Comparison of ENCODE assay signal across 8 cellular contexts in genomic region chr6:148745926-148746325, GRCh38. TPM values are rescaled to one million over a fixed set of nuclear protein-coding genes. Genes with fewer than 3 reads are reported as not detected.
DNase-seq lines count a peak whose midpoint lies in the region; ATAC-seq and TF ChIP-seq lines count a peak whose summit lies in the region.

No MANE protein-coding gene starts in this region.

- no peak for TF ChIP-seq POLR2A in breast epithelium (IDR thresholded peaks at IDR 0.05)

- no peaks in the 10 kb centered on the region for H3K27me3 ChIP-seq in HUES6 (ENCODE audit: control insufficient read depth, insufficient read depth, low read length)
- no peaks in the 10 kb centered on the region for H3K27me3 ChIP-seq in breast epithelium
- H3K27me3 ChIP-seq in mononuclear cell (ENCODE audit: insufficient read depth, low read length) = peaks cover 49% of the 10 kb centered on the region

- peak overlapping the region; percentile 45 for H3K27ac ChIP-seq in 22Rv1
- H3K27ac ChIP-seq in HUES6 (ENCODE audit: low read depth, low read length) = peak overlapping the region; percentile 58; the same call in 1 of the 2 replicates
- peak overlapping the region; percentile 74 to 83 for H3K27ac ChIP-seq in breast epithelium

- TF ChIP-seq CTCF in 22Rv1 (IDR thresholded peaks at IDR 0.05) (no peak), breast epithelium (IDR thresholded peaks at IDR 0.05) (no peak)

- H3K4me3 ChIP-seq in HUES6 (ENCODE audit: low read depth, low read length) (peak overlapping the region; percentile 77), breast epithelium (peak overlapping the region; percentile 62 to 89 (median 72)), mononuclear cell (ENCODE audit: low read length) (peak overlapping the region; percentile 65)

- no peak for DNase-seq in breast epithelium (ENCODE audit: low spot score in 2 of 2)
- no peak for DNase-seq in activated CD8-positive, alpha-beta memory T cell treated with anti-CD3 and anti-CD28 coated beads for 24 hours
- DNase-seq in putamen (ENCODE audit: low spot score) = no peak

- H3K36me3 ChIP-seq in HUES6 (ENCODE audit: control insufficient read depth, insufficient read depth, low read length) (no peaks in the 10 kb centered on the region), breast epithelium (no peaks in the 10 kb centered on the region)

- intact Hi-C loops in breast epithelium (cut with DNase I; ENCODE audit: low total_unique reads) = no loop called here

- no peaks in the 10 kb centered on the region for H3K9me3 ChIP-seq in HUES6 (ENCODE audit: control insufficient read depth, insufficient read depth, low read depth, low read length)
- H3K9me3 ChIP-seq in breast epithelium = no peaks in the 10 kb centered on the region
- no peaks in the 10 kb centered on the region for H3K9me3 ChIP-seq in mononuclear cell (ENCODE audit: low read depth, low read length)

- H3K9ac ChIP-seq in HUES6 (ENCODE audit: low read length) = peak overlapping the region; percentile 85

- peaks cover 29% of the 10 kb centered on the region for H3K4me1 ChIP-seq in HUES6 (ENCODE audit: control insufficient read depth, insufficient read depth, low read length)
- H3K4me1 ChIP-seq in breast epithelium = no peaks in the 10 kb centered on the region
- peaks cover 26% of the 10 kb centered on the region for H3K4me1 ChIP-seq in mononuclear cell (ENCODE audit: insufficient read depth, low read length)

- no peak for ATAC-seq in HG03520 (IDR thresholded peaks at IDR 0.05; ENCODE audit: unreplicated experiment)
- ATAC-seq in GM19467 (IDR thresholded peaks at IDR 0.05; ENCODE audit: unreplicated experiment) = no peak

RNA-seq across cellular contexts. Expression of gene UST, which starts 0.9 kb away (rescaled TPM):
- total RNA-seq in breast epithelium (10 to 100 TPM; 10.5 to 28.8 (median 13.2) TPM), mononuclear cell (1.5 TPM)
